In the genomic region with DNA sequence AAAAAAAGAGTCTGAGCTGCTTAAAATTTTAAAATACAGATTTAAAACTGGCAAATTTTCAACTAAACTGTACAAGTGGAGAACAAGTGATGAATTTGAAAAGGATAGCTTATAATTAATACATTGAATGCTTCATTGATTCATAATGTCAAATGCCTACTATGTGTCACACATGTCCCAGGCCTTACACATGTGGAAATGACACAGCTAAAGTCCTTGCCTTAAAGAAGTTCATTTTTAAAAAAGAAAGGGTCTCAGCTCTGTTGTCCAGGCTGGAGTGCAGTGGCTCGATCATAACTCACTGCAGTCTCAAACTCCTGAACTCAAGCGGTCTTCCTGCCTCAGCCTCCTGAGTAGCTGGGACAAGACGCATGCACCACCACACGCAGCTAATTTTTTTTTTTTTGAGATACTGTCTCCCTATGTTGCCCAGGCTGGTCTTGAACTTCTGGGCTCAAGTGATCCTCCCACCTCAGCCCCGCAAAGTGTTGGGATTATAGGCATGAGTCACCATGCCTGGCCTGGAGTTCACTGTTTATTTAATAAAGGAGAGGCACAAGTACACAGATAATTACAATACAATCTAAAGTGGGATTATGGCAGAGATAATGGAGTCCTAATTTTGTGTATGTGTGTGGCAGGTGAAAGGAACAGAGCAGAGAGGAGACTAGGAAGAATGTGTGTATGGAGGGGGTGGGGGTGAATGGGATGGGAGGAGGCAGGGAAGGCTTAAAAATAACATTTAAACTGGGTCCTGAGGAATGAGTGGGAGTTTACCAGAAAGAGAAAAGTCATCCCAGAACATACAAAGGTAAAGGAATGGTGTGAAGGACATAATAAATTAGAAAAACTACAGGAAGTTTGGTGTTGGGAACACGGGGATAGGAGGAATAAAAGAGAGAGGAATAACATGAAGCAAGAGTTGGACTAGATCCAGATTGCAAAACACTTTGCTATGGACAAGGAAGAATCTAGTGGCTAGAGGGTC, we compare ENCODE assay signal across 12 cellular contexts. TPM values are rescaled to one million over a fixed set of nuclear protein-coding genes. Genes with fewer than 3 reads are reported as not detected.
DNase-seq lines count a peak whose midpoint lies in the region; ATAC-seq and TF ChIP-seq lines count a peak whose summit lies in the region.
"Had no signal": no experiment of that assay in that cellular context is flagged by ENCODE, and none has a peak within 500 bp of the region (broad histone marks: within the 10 kb centered on the region; RNA-seq: fewer than 3 reads in every experiment).

No MANE protein-coding gene starts in this region.

- no peak for TF ChIP-seq POLR2A in NB4 (IDR thresholded peaks at IDR 0.05; ENCODE audit: extremely low read depth, insufficient read length)

- intact Hi-C loops in Calu3 (cut with micrococcal nuclease; ENCODE audit: unreplicated experiment) (loop anchor here (5.0 kb wide), 2 partner anchors 98 to 113 kb away; a partner anchor contains a TSS), psoas muscle (cut with DNase I) (loop anchor here in 1 of 2 donors (5.0 to 10.0 kb wide), 2 partner anchors 108 to 290 kb away; a partner anchor contains a TSS)

- H3K27ac ChIP-seq in mucosa of rectum (ENCODE audit: low read depth in 2 of 2, low read length in 2 of 2) (peak overlapping the region; percentile 8 to 17), psoas muscle (no peak overlapping the region)

- H3K27ac Mint-ChIP-seq in Calu3 (ENCODE audit: unreplicated experiment), result no peak overlapping the region
- H3K27ac Mint-ChIP-seq: activated CD4-positive, alpha-beta memory T cell treated with anti-CD3 and anti-CD28 coated beads for 36 hours had no signal

- H3K27me3 ChIP-seq in mucosa of rectum (ENCODE audit: control insufficient read depth in 2 of 2, insufficient read depth in 2 of 2, low read length in 2 of 2) (no peaks in the 10 kb centered on the region), psoas muscle (ENCODE audit: insufficient read depth in 3 of 3, low read length in 2 of 3) (no peaks in the 10 kb centered on the region)
- H3K27me3 ChIP-seq: Peyer's patch, upper lobe of left lung had no signal

- 58 to 68% (median 68%) methylated on average over 6 of the region's 6 CpGs for WGBS in psoas muscle, 3 donors

- no TSS peak for BruUV-seq in Calu3 (replicated peaks; lab: Mats Ljungman, UMichigan)

- H3K9ac ChIP-seq in mucosa of rectum (ENCODE audit: low read depth in 1 of 2, low read length in 2 of 2), result no peak overlapping the region

- H3K4me1 ChIP-seq in mucosa of rectum (ENCODE audit: control insufficient read depth in 2 of 2, insufficient read depth in 2 of 2, low read length in 2 of 2) (peaks cover 33 to 36% of the 10 kb centered on the region in 2 donors), psoas muscle (peaks cover 90% of the 10 kb centered on the region)

- no peaks in the 10 kb centered on the region for H3K27me3 Mint-ChIP-seq in Calu3 (ENCODE audit: unreplicated experiment)
- H3K27me3 Mint-ChIP-seq: activated CD4-positive, alpha-beta memory T cell treated with anti-CD3 and anti-CD28 coated beads for 36 hours had no signal

- ATAC-seq in GM19035 (IDR thresholded peaks at IDR 0.05; ENCODE audit: unreplicated experiment), result no peak
- ATAC-seq in HG03432 (IDR thresholded peaks at IDR 0.05; ENCODE audit: unreplicated experiment), result no peak
- no peak for ATAC-seq in psoas muscle

- H3K9me3 ChIP-seq in mucosa of rectum (ENCODE audit: control insufficient read depth in 2 of 2, low read length in 2 of 2) (no peaks in the 10 kb centered on the region), psoas muscle (no peaks in the 10 kb centered on the region)
- H3K9me3 ChIP-seq: Peyer's patch, upper lobe of left lung had no signal

- H3K36me3 ChIP-seq in mucosa of rectum (ENCODE audit: control insufficient read depth in 2 of 2, insufficient read depth in 2 of 2, low read length in 2 of 2) (no peaks in the 10 kb centered on the region), psoas muscle (ENCODE audit: insufficient read depth in 1 of 2, low read depth in 1 of 2) (no peaks in the 10 kb centered on the region)
- H3K36me3 ChIP-seq: Peyer's patch, upper lobe of left lung had no signal

- DNase-seq in Calu3, result peak; percentile 29
- DNase-seq in NB4 (ENCODE audit: low read depth), result peak; percentile 24
- peak; percentile 81 for DNase-seq in amniotic epithelial cell (ENCODE audit: low read depth)
- DNase-seq in activated CD4-positive, alpha-beta T cell treated with anti-CD3 and anti-CD28 coated beads for 48 hours, result no peak
- DNase-seq in psoas muscle, result no peak
- DNase-seq: activated CD4-positive, alpha-beta memory T cell treated with anti-CD3 and anti-CD28 coated beads for 36 hours; Peyer's patch; stimulated activated CD4-positive, alpha-beta T cell treated with anti-CD3 and anti-CD28 coated beads, Interleukin-1b, Interleukin-23, amount 100 ng/mL, for 48 hours had no signal

- no peak overlapping the region for H3K4me3 Mint-ChIP-seq in Calu3 (ENCODE audit: low read depth, unreplicated experiment)
- H3K4me3 Mint-ChIP-seq: activated CD4-positive, alpha-beta memory T cell treated with anti-CD3 and anti-CD28 coated beads for 36 hours had no signal

- H3K9me3 Mint-ChIP-seq in Calu3 (ENCODE audit: low read depth, unreplicated experiment), result no peaks in the 10 kb centered on the region
- H3K9me3 Mint-ChIP-seq: activated CD4-positive, alpha-beta memory T cell treated with anti-CD3 and anti-CD28 coated beads for 36 hours had no signal

- peaks cover 22% of the 10 kb centered on the region for H3K36me3 Mint-ChIP-seq in Calu3 (ENCODE audit: insufficient read depth, unreplicated experiment)
- H3K36me3 Mint-ChIP-seq: activated CD4-positive, alpha-beta memory T cell treated with anti-CD3 and anti-CD28 coated beads for 36 hours had no signal

- H3K4me3 ChIP-seq in NB4 (ENCODE audit: low read depth, low read length), result no peak overlapping the region
- peak overlapping the region in 1 of 2 donors; percentile 13 for H3K4me3 ChIP-seq in mucosa of rectum (ENCODE audit: low read length in 2 of 2)
- H3K4me3 ChIP-seq in psoas muscle, result no peak overlapping the region
- H3K4me3 ChIP-seq: Peyer's patch, upper lobe of left lung had no signal

- H3K4me1 Mint-ChIP-seq in Calu3 (ENCODE audit: low read depth, unreplicated experiment), result peaks cover 39% of the 10 kb centered on the region

- CTCF ChIA-PET in Calu3 (lab: Charles Lee), result interaction anchor here (0.9 kb wide), 1 partner anchor 18 kb away, joined by 3 read pairs; no protein-coding TSS in a partner anchor

- no peak for TF ChIP-seq CTCF in Calu3 (IDR thresholded peaks at IDR 0.05; ENCODE audit: unreplicated experiment)
- TF ChIP-seq CTCF in NB4 (IDR thresholded peaks at IDR 0.05; ENCODE audit: low read depth, low read length), result no peak
- TF ChIP-seq CTCF in psoas muscle (IDR thresholded peaks at IDR 0.05), result no peak

RNA-seq across cellular contexts. Expression of a gene that starts 4.7 kb away (rescaled TPM):
- 31.7 and 34.4 TPM in 2 replicates for total RNA-seq in Calu3 (2022)
- total RNA-seq in psoas muscle, result 10 to 100 TPM; 11.2 to 17.3 (median 12.4) TPM
- 10 to 100 TPM in 1 of 3 donors, 1 to 10 TPM in 2; 8.8 to 17.2 (median 9.6) TPM for polyA plus RNA-seq in psoas muscle

RNA-seq across cellular contexts. Expression of a gene that starts 33.0 kb away (rescaled TPM):
- 13.3 and 13.6 TPM in 2 replicates for total RNA-seq in Calu3 (2022)
- total RNA-seq in psoas muscle, result 1 to 10 TPM; 5.0 to 8.4 (median 7.6) TPM
- 10 to 100 TPM in 2 of 3 donors, 1 to 10 TPM in 1; 5.0 to 13.8 (median 10.9) TPM for polyA plus RNA-seq in psoas muscle

RNA-seq across cellular contexts. Expression of a gene that starts 56.1 kb away (rescaled TPM):
- 2.1 and 2.2 TPM in 2 replicates for total RNA-seq in Calu3 (2022)
- total RNA-seq in psoas muscle, result not detected
- under 1 TPM in 1 of 3 donors, not detected in 2; 0.29 TPM for polyA plus RNA-seq in psoas muscle
- total RNA-seq: Peyer's patch had no signal

Comparison
In these comparisons a context has a peak if more than half of its experiments do, and no peak if none do; other contexts are left out.
1. DNase-seq: peak in Calu3 (single experiment), NB4 (single experiment) and amniotic epithelial cell (single experiment); none in activated CD4-positive, alpha-beta T cell treated with anti-CD3 and anti-CD28 coated beads for 48 hours (single experiment) and psoas muscle (0 of 2).